In genomic region chr2:121755237-121756111, GRCh38 we compare ENCODE assay signal across 8 cellular contexts. TPM values are rescaled to one million over a fixed set of nuclear protein-coding genes. Genes with fewer than 3 reads are reported as not detected.
DNase-seq lines count a peak whose midpoint lies in the region; ATAC-seq, FAIRE-seq and TF ChIP-seq lines count a peak whose summit lies in the region.

Gene TSN, plus strand, starts transcription at chr2:121755651. Its CDS starts 129 bp downstream, at chr2:121755780.

- no peaks in the 10 kb centered on the region for H3K9me3 ChIP-seq in fibroblast of lung (ENCODE audit: control insufficient read depth, insufficient read depth, low read depth, low read length)
- no peaks in the 10 kb centered on the region for H3K9me3 ChIP-seq in naive thymus-derived CD4-positive, alpha-beta T cell (ENCODE audit: control insufficient read depth in 2 of 3, low read length in 3 of 3)

- DNase-seq in ELF-1 (ENCODE audit: low read depth, low spot score) (peak; percentile 99), H54 (ENCODE audit: insufficient read length, low spot score) (peak; percentile 82), LoVo (ENCODE audit: low spot score) (peak; percentile 97), RWPE1 (ENCODE audit: low spot score) (peak; percentile 91), fibroblast of lung (ENCODE audit: low read depth in 2 of 2) (peak; percentile 94 to 96)
- DNase-seq in naive thymus-derived CD4-positive, alpha-beta T cell = peak; percentile 94 to 97 (median 96)

- peak; percentile 100 for ATAC-seq in activated T-helper 17 cell treated with anti-CD3 and anti-CD28 coated beads, Interleukin-2, amount 50 U/mL, for 72 hours (replicated peaks)
- peak; percentile 99 for ATAC-seq in naive thymus-derived CD4-positive, alpha-beta T cell
- ATAC-seq in stimulated activated memory B cell treated with anti-CD40 and anti-IgM and Interleukin-4, amounts not matched to agents 10 μg/mL and 1 μg/mL and 100 μg/mL, for 72 hours = peak; percentile 100

- no peaks in the 10 kb centered on the region for H3K27me3 Mint-ChIP-seq in activated T-helper 17 cell treated with anti-CD3 and anti-CD28 coated beads, Interleukin-2, amount 50 U/mL, for 72 hours
- no peaks in the 10 kb centered on the region for H3K27me3 Mint-ChIP-seq in naive thymus-derived CD4-positive, alpha-beta T cell
- H3K27me3 Mint-ChIP-seq in stimulated activated memory B cell treated with anti-CD40 and anti-IgM and Interleukin-4, amounts not matched to agents 10 μg/mL and 1 μg/mL and 100 μg/mL, for 72 hours = no peaks in the 10 kb centered on the region

- H3K36me3 ChIP-seq in fibroblast of lung (ENCODE audit: control insufficient read depth, insufficient read depth, low read length) = peaks cover 3% of the 10 kb centered on the region
- H3K36me3 ChIP-seq in naive thymus-derived CD4-positive, alpha-beta T cell (ENCODE audit: control insufficient read depth in 2 of 3, insufficient read depth in 3 of 3, low read length in 3 of 3) = peaks cover 0 to 27% (median 6%) of the 10 kb centered on the region in 3 experiments

- H4K20me1 ChIP-seq in fibroblast of lung (ENCODE audit: control insufficient read depth, extremely low read depth, insufficient read depth, low read length) = no peaks in the 10 kb centered on the region

- peak within 1 kb of the TSS; percentile 92 for H3K4me2 ChIP-seq in fibroblast of lung (ENCODE audit: extremely low read depth, insufficient read depth, low read length)

- peak within 1 kb of the TSS; percentile 78 to 100 (median 83) for H3K4me3 ChIP-seq in fibroblast of lung (replicated peaks in 1 of 4; ENCODE audit: control extremely low read depth in 1 of 4, insufficient read depth in 1 of 4, low read depth in 3 of 4, low read length in 4 of 4)
- H3K4me3 ChIP-seq in naive thymus-derived CD4-positive, alpha-beta T cell (ENCODE audit: low read length) = peak within 1 kb of the TSS; percentile 91

- intact Hi-C loops in naive thymus-derived CD4-positive, alpha-beta T cell (cut with micrococcal nuclease) = loop anchor here (1.0 kb wide), 3 partner anchors 19 to 225 kb away; partner anchors contain the start of genes CLASP1 (in 2 of the 2), NIFK (in 2 of the 2) and RNU4ATAC (in 2 of the 2)

- H3K9me3 Mint-ChIP-seq in activated T-helper 17 cell treated with anti-CD3 and anti-CD28 coated beads, Interleukin-2, amount 50 U/mL, for 72 hours = no peaks in the 10 kb centered on the region
- H3K9me3 Mint-ChIP-seq in naive thymus-derived CD4-positive, alpha-beta T cell = no peaks in the 10 kb centered on the region
- no peaks in the 10 kb centered on the region for H3K9me3 Mint-ChIP-seq in stimulated activated memory B cell treated with anti-CD40 and anti-IgM and Interleukin-4, amounts not matched to agents 10 μg/mL and 1 μg/mL and 100 μg/mL, for 72 hours

- H3K79me2 ChIP-seq in fibroblast of lung (ENCODE audit: control insufficient read depth, insufficient read depth, low read length) = peaks cover 24% of the 10 kb centered on the region

- H3K27ac ChIP-seq in RWPE1 (peak within 1 kb of the TSS; percentile 88), fibroblast of lung (ENCODE audit: insufficient read depth, low read length) (peak within 1 kb of the TSS; percentile 69)
- peak within 1 kb of the TSS; percentile 82 for H3K27ac ChIP-seq in naive thymus-derived CD4-positive, alpha-beta T cell (ENCODE audit: low read depth, low read length)

- peak within 1 kb of the TSS; percentile 75 for H2AFZ ChIP-seq in fibroblast of lung (ENCODE audit: low read length)

- FAIRE-seq in H54 (lab: Jason Lieb, UNC) = peak; percentile 53

- TF ChIP-seq POLR2A in H54 (IDR thresholded peaks at IDR 0.05; ENCODE audit: low read depth, low read length) = peak; percentile 67

- H3K4me3 Mint-ChIP-seq in activated T-helper 17 cell treated with anti-CD3 and anti-CD28 coated beads, Interleukin-2, amount 50 U/mL, for 72 hours = peak within 1 kb of the TSS; percentile 99
- peak within 1 kb of the TSS; percentile 90 to 100 (median 96) for H3K4me3 Mint-ChIP-seq in naive thymus-derived CD4-positive, alpha-beta T cell
- H3K4me3 Mint-ChIP-seq in stimulated activated memory B cell treated with anti-CD40 and anti-IgM and Interleukin-4, amounts not matched to agents 10 μg/mL and 1 μg/mL and 100 μg/mL, for 72 hours = peak within 1 kb of the TSS; percentile 83

- peak within 1 kb of the TSS; percentile 98 for H3K27ac Mint-ChIP-seq in activated T-helper 17 cell treated with anti-CD3 and anti-CD28 coated beads, Interleukin-2, amount 50 U/mL, for 72 hours
- peak within 1 kb of the TSS; percentile 69 to 98 (median 94) for H3K27ac Mint-ChIP-seq in naive thymus-derived CD4-positive, alpha-beta T cell
- peak within 1 kb of the TSS; percentile 95 for H3K27ac Mint-ChIP-seq in stimulated activated memory B cell treated with anti-CD40 and anti-IgM and Interleukin-4, amounts not matched to agents 10 μg/mL and 1 μg/mL and 100 μg/mL, for 72 hours

- H3K36me3 Mint-ChIP-seq in activated T-helper 17 cell treated with anti-CD3 and anti-CD28 coated beads, Interleukin-2, amount 50 U/mL, for 72 hours (ENCODE audit: low read depth) = peaks cover 43% of the 10 kb centered on the region
- peaks cover 0 to 7% (median 4%) of the 10 kb centered on the region in 5 donors for H3K36me3 Mint-ChIP-seq in naive thymus-derived CD4-positive, alpha-beta T cell
- no peaks in the 10 kb centered on the region for H3K36me3 Mint-ChIP-seq in stimulated activated memory B cell treated with anti-CD40 and anti-IgM and Interleukin-4, amounts not matched to agents 10 μg/mL and 1 μg/mL and 100 μg/mL, for 72 hours

- no peaks in the 10 kb centered on the region for H3K4me1 Mint-ChIP-seq in activated T-helper 17 cell treated with anti-CD3 and anti-CD28 coated beads, Interleukin-2, amount 50 U/mL, for 72 hours
- H3K4me1 Mint-ChIP-seq in naive thymus-derived CD4-positive, alpha-beta T cell = peaks cover 20 to 43% (median 32%) of the 10 kb centered on the region in 7 donors
- H3K4me1 Mint-ChIP-seq in stimulated activated memory B cell treated with anti-CD40 and anti-IgM and Interleukin-4, amounts not matched to agents 10 μg/mL and 1 μg/mL and 100 μg/mL, for 72 hours = peaks cover 20% of the 10 kb centered on the region

- TF ChIP-seq CTCF in RWPE1 (conservative IDR thresholded peaks at IDR 0.05; ENCODE audit: low read depth) (no peak), fibroblast of lung (conservative IDR thresholded peaks at IDR 0.05 in 1 of 2, IDR thresholded peaks at IDR 0.05 in 1 of 2; ENCODE audit: low read depth in 1 of 2, low read length in 2 of 2) (no peak)

- peak within 1 kb of the TSS; percentile 68 for H3K9ac ChIP-seq in fibroblast of lung (ENCODE audit: insufficient read depth, low read length)

- CTCF ChIA-PET in RWPE1 (lab: Yijun Ruan, JAX) = no interaction called here
- CTCF ChIA-PET in naive thymus-derived CD4-positive, alpha-beta T cell (lab: Charles Lee) = no interaction called here

- peaks cover 4% of the 10 kb centered on the region for H3K4me1 ChIP-seq in fibroblast of lung (ENCODE audit: control insufficient read depth, extremely low read depth, insufficient read depth, low read length)
- peaks cover 4 to 10% of the 10 kb centered on the region in 2 donors for H3K4me1 ChIP-seq in naive thymus-derived CD4-positive, alpha-beta T cell (ENCODE audit: control insufficient read depth in 2 of 2, insufficient read depth in 2 of 2, low read length in 2 of 2)

- no peaks in the 10 kb centered on the region for H3K27me3 ChIP-seq in fibroblast of lung (ENCODE audit: control insufficient read depth, insufficient read depth, low read length)
- no peaks in the 10 kb centered on the region for H3K27me3 ChIP-seq in naive thymus-derived CD4-positive, alpha-beta T cell (ENCODE audit: control insufficient read depth in 2 of 2, insufficient read depth in 2 of 2, low read length in 2 of 2)

- POLR2A ChIA-PET in RWPE1 (lab: Yijun Ruan, JAX; ENCODE audit: low non-redundant PET) = no interaction called here
- POLR2A ChIA-PET in naive thymus-derived CD4-positive, alpha-beta T cell (lab: Charles Lee) = interaction anchor here (1.1 to 3.8 kb wide), 4 partner anchors 19 to 225 kb away, joined by 3 to 29 read pairs (median 10); partner anchors contain the start of genes CLASP1, NIFK and RNU4ATAC

RNA-seq across cellular contexts. Expression of gene TSN, which starts in this region (rescaled TPM):
- 10 to 100 TPM; 33.7 to 80.7 TPM for total RNA-seq in activated T-helper 17 cell treated with anti-CD3 and anti-CD28 coated beads, Interleukin-2, amount 50 U/mL, for 72 hours
- total RNA-seq in fibroblast of lung = 40.0 and 42.9 TPM in 2 replicates
- 50.4 and 59.0 TPM in 2 replicates for polyA plus RNA-seq in fibroblast of lung
- polyA plus RNA-seq in fibroblast of lung (2012) = 36.9 and 46.6 TPM in 2 replicates
- 12.3 and 35.9 TPM in 2 replicates for polyA minus RNA-seq in fibroblast of lung (ENCODE audit: low replicate concordance)
- total RNA-seq in naive thymus-derived CD4-positive, alpha-beta T cell = 10 to 100 TPM; 35.8 to 65.8 (median 58.3) TPM
- 10 to 100 TPM; 76.3 to 87.2 TPM for polyA plus RNA-seq in naive thymus-derived CD4-positive, alpha-beta T cell

Comparison
In these comparisons a context has a peak if more than half of its experiments do, and no peak if none do; other contexts are left out.
1. Peak in every context shown above with its lines: DNase-seq, ATAC-seq, H3K4me3 ChIP-seq and H3K27ac ChIP-seq.